In genomic region chr20:38094968-38095689, GRCh38 we compare ENCODE assay signal across 8 cellular contexts.
DNase-seq lines count a peak whose midpoint lies in the region; TF ChIP-seq lines count a peak whose summit lies in the region.

No MANE protein-coding gene starts in this region.

- H3K9me3 ChIP-seq in CD4-positive, alpha-beta memory T cell (ENCODE audit: control insufficient read depth in 1 of 2, low read length in 2 of 2) = no peaks in the 10 kb centered on the region
- no peaks in the 10 kb centered on the region for H3K9me3 ChIP-seq in Loucy (ENCODE audit: insufficient read depth, low read depth, low read length)
- H3K9me3 ChIP-seq in duodenal mucosa (ENCODE audit: control insufficient read depth in 1 of 2, low read length in 2 of 2) = no peaks in the 10 kb centered on the region
- H3K9me3 ChIP-seq in HAP-1 = no peaks in the 10 kb centered on the region

- no peaks in the 10 kb centered on the region for H4K20me1 ChIP-seq in Loucy (ENCODE audit: insufficient read depth, low read length, poor library complexity, severe bottlenecking)

- H3K36me3 ChIP-seq in CD4-positive, alpha-beta memory T cell (ENCODE audit: insufficient read depth, low read length) = peaks cover 8% of the 10 kb centered on the region
- H3K36me3 ChIP-seq in Loucy (ENCODE audit: insufficient read depth, low read length) (peaks cover 25% of the 10 kb centered on the region), duodenal mucosa (ENCODE audit: control insufficient read depth in 1 of 2, insufficient read depth in 2 of 2, low read length in 2 of 2) (peaks cover 4 to 13% of the 10 kb centered on the region in 2 donors), HAP-1 (replicated peaks) (peaks cover 7% of the 10 kb centered on the region)

- H3F3A ChIP-seq in Loucy (ENCODE audit: low read depth) = no peaks in the 10 kb centered on the region

- no peak overlapping the region for H3K4me3 ChIP-seq in CD4-positive, alpha-beta memory T cell (ENCODE audit: low read length in 2 of 2)
- H3K4me3 ChIP-seq in Loucy (ENCODE audit: low read length, poor library complexity, severe bottlenecking) (no peak overlapping the region), duodenal mucosa (ENCODE audit: low read depth in 1 of 2, low read length in 2 of 2) (no peak overlapping the region), HAP-1 (no peak overlapping the region)

- H3K4me1 Mint-ChIP-seq in CD4-positive, alpha-beta memory T cell = peaks cover 22 to 44% (median 33%) of the 10 kb centered on the region in 4 donors
- peaks cover 44% of the 10 kb centered on the region for H3K4me1 Mint-ChIP-seq in neural crest cell

- H3K9me3 Mint-ChIP-seq in CD4-positive, alpha-beta memory T cell = peaks cover 0 to 6% (median 0%) of the 10 kb centered on the region in 8 donors
- no peaks in the 10 kb centered on the region for H3K9me3 Mint-ChIP-seq in neural crest cell

- H3K27ac Mint-ChIP-seq in CD4-positive, alpha-beta memory T cell = peak overlapping the region; percentile 69 to 94 (median 85)
- peak overlapping the region; percentile 95 for H3K27ac Mint-ChIP-seq in neural crest cell (ENCODE audit: unreplicated experiment)

- CTCF ChIA-PET in CD4-positive, alpha-beta memory T cell (lab: Charles Lee; ENCODE audit: partially characterized antibody) = no interaction called here

- peak overlapping the region; percentile 28 for H3K4me2 ChIP-seq in Loucy (ENCODE audit: low read depth, low read length, poor library complexity, severe bottlenecking)

- in situ Hi-C loops in HAP-1 (cut with MboI; ENCODE audit: low sequenced_read_pairs) = no loop called here

- DNase-seq in CD4-positive, alpha-beta memory T cell = no peak
- DNase-seq in neural crest cell (ENCODE audit: low read depth, low spot score) (no peak), NCI-H2227 (lab: John Stamatoyannopoulos, UW; ENCODE audit: unreplicated experiment) (no peak), cerebellar cortex (ENCODE audit: low spot score) (no peak), DMS153 (lab: John Stamatoyannopoulos, UW) (no peak), HAP-1 (ENCODE audit: low spot score in 2 of 2) (no peak)

- TF ChIP-seq CTCF in Loucy (conservative IDR thresholded peaks at IDR 0.05; ENCODE audit: low read length) = no peak
- no peak for TF ChIP-seq CTCF in neural crest cell (conservative IDR thresholded peaks at IDR 0.05)

- H3K4me3 Mint-ChIP-seq in CD4-positive, alpha-beta memory T cell = no peak overlapping the region
- H3K4me3 Mint-ChIP-seq in neural crest cell = no peak overlapping the region

- H3K9me2 ChIP-seq in Loucy (replicated peaks; ENCODE audit: low read depth, low read length) = no peaks in the 10 kb centered on the region

- POLR2A ChIA-PET in CD4-positive, alpha-beta memory T cell (lab: Charles Lee; ENCODE audit: partially characterized antibody) = interaction anchor here (1.4 kb wide), 1 partner anchor 62 kb away, joined by 3 read pairs; the partner anchor contains the start of genes RPRD1B and TTI1

- H3K9ac ChIP-seq in Loucy (ENCODE audit: low read depth, low read length, poor library complexity, severe bottlenecking) = peak overlapping the region; percentile 35
- no peak overlapping the region for H3K9ac ChIP-seq in duodenal mucosa (ENCODE audit: low read depth in 1 of 2, low read length in 2 of 2)

- H3K36me3 Mint-ChIP-seq in CD4-positive, alpha-beta memory T cell = peaks cover 16 to 20% of the 10 kb centered on the region in 2 donors
- peaks cover 7% of the 10 kb centered on the region for H3K36me3 Mint-ChIP-seq in neural crest cell (ENCODE audit: low read depth)

- H3K27me3 Mint-ChIP-seq in CD4-positive, alpha-beta memory T cell = no peaks in the 10 kb centered on the region
- no peaks in the 10 kb centered on the region for H3K27me3 Mint-ChIP-seq in neural crest cell (ENCODE audit: low read depth)

- no peak overlapping the region for H3K27ac ChIP-seq in CD4-positive, alpha-beta memory T cell (ENCODE audit: low read depth, low read length)
- peak overlapping the region; percentile 34 for H3K27ac ChIP-seq in duodenal mucosa (ENCODE audit: low read depth, low read length)

- H3K4me1 ChIP-seq in CD4-positive, alpha-beta memory T cell (ENCODE audit: insufficient read depth, low read length) = peaks cover 41% of the 10 kb centered on the region
- H3K4me1 ChIP-seq in Loucy (ENCODE audit: insufficient read depth, low read length, poor library complexity, severe bottlenecking) (peaks cover 16% of the 10 kb centered on the region), duodenal mucosa (ENCODE audit: control insufficient read depth in 1 of 2, insufficient read depth in 2 of 2, low read length in 2 of 2) (peaks cover 18 to 22% of the 10 kb centered on the region in 2 donors), HAP-1 (no peaks in the 10 kb centered on the region)

- no peaks in the 10 kb centered on the region for H3K79me2 ChIP-seq in Loucy (ENCODE audit: insufficient read depth, low read length)

- no peaks in the 10 kb centered on the region for H3K27me3 ChIP-seq in CD4-positive, alpha-beta memory T cell (ENCODE audit: insufficient read depth, low read length)
- H3K27me3 ChIP-seq in Loucy (ENCODE audit: insufficient read depth, low read length, poor library complexity, severe bottlenecking) (no peaks in the 10 kb centered on the region), duodenal mucosa (ENCODE audit: control insufficient read depth in 1 of 2, insufficient read depth in 2 of 2, low read length in 2 of 2) (no peaks in the 10 kb centered on the region), HAP-1 (ENCODE audit: low read depth) (no peaks in the 10 kb centered on the region)

- H2AFZ ChIP-seq in Loucy (ENCODE audit: low read length) = no peak overlapping the region

- intact Hi-C loops in CD4-positive, alpha-beta memory T cell (cut with micrococcal nuclease) = no loop called here
